9 cellular contexts compared by ENCODE assay signal in genomic region chr19:45404557-45405434, GRCh38. TPM values are rescaled to one million over a fixed set of nuclear protein-coding genes. Genes with fewer than 3 reads are reported as not detected.
DNase-seq lines count a peak whose midpoint lies in the region; ATAC-seq, FAIRE-seq and TF ChIP-seq lines count a peak whose summit lies in the region.
"Had no signal": no experiment of that assay in that cellular context is flagged by ENCODE, and none has a peak within 500 bp of the region (broad histone marks: within the 10 kb centered on the region; RNA-seq: fewer than 3 reads in every experiment).

A gene with protein sequence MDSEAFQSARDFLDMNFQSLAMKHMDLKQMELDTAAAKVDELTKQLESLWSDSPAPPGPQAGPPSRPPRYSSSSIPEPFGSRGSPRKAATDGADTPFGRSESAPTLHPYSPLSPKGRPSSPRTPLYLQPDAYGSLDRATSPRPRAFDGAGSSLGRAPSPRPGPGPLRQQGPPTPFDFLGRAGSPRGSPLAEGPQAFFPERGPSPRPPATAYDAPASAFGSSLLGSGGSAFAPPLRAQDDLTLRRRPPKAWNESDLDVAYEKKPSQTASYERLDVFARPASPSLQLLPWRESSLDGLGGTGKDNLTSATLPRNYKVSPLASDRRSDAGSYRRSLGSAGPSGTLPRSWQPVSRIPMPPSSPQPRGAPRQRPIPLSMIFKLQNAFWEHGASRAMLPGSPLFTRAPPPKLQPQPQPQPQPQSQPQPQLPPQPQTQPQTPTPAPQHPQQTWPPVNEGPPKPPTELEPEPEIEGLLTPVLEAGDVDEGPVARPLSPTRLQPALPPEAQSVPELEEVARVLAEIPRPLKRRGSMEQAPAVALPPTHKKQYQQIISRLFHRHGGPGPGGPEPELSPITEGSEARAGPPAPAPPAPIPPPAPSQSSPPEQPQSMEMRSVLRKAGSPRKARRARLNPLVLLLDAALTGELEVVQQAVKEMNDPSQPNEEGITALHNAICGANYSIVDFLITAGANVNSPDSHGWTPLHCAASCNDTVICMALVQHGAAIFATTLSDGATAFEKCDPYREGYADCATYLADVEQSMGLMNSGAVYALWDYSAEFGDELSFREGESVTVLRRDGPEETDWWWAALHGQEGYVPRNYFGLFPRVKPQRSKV (minus strand): TSS chr19:45405069. CDS start chr19:45398318, 6,751 bp downstream.

- peak; percentile 39 for FAIRE-seq in RCC 7860 (lab: Jason Lieb, UNC)
- FAIRE-seq: endometrium had no signal

- peaks cover 0 to 5% of the 10 kb centered on the region in 2 donors for H3K36me3 ChIP-seq in psoas muscle (ENCODE audit: insufficient read depth in 1 of 2, low read depth in 1 of 2)

- intact Hi-C loops in left cardiac atrium (cut with DNase I), result no loop called here
- intact Hi-C loops in psoas muscle (cut with DNase I), result no loop called here

- H3K4me1 ChIP-seq in psoas muscle, result peaks cover 17% of the 10 kb centered on the region

- 2 to 9% (median 5%) methylated on average over 46 of the region's 46 CpGs for WGBS in adipose tissue, 3 donors
- 8 to 11% (median 8%) methylated on average over 45 to 46 of the region's 46 CpGs for WGBS in psoas muscle, 3 donors

- H3K27ac ChIP-seq in adipose tissue (ENCODE audit: low read depth, low read length) (peak within 1 kb of the TSS; percentile 23), psoas muscle (peak within 1 kb of the TSS; percentile 94)

- peak within 1 kb of the TSS; percentile 91; the same call in 1 of the 2 replicates for H3K4me3 ChIP-seq in GM08714 (ENCODE audit: low read length)
- H3K4me3 ChIP-seq in psoas muscle, result peak within 1 kb of the TSS; percentile 80

- peak; percentile 79 for DNase-seq in HPDE6-E6E7 (ENCODE audit: extremely low spot score)
- peak; percentile 84 for DNase-seq in RCC 7860 (ENCODE audit: low spot score)
- peak; percentile 92 for DNase-seq in left cardiac atrium
- DNase-seq in psoas muscle, result peak; percentile 78 to 84
- no peak for DNase-seq in NK-92 treated with Interleukin-12 subunit alpha and Interleukin-12 subunit beta, amount 100 ng/mL, for 24 hours (lab: John Stamatoyannopoulos, UW)
- no peak for DNase-seq in DMS114 treated with DMSO at 0.1 percent for 48 hours (lab: John Stamatoyannopoulos, UW; ENCODE audit: unreplicated experiment)

- no peak for TF ChIP-seq CTCF in psoas muscle (IDR thresholded peaks at IDR 0.05)

- H3K9me3 ChIP-seq in psoas muscle, result no peaks in the 10 kb centered on the region

- H3K27me3 ChIP-seq in psoas muscle (ENCODE audit: insufficient read depth in 3 of 3, low read length in 2 of 3), result peaks cover 0 to 3% (median 2%) of the 10 kb centered on the region in 3 donors

- peak; percentile 67 to 78 for ATAC-seq in left cardiac atrium
- ATAC-seq in psoas muscle, result peak; percentile 28 to 48 (median 39)

RNA-seq across cellular contexts. Expression of the gene that starts here (rescaled TPM):
- polyA plus RNA-seq in adipose tissue, result 10 to 100 TPM; 11.1 to 36.5 (median 14.5) TPM
- total RNA-seq in left cardiac atrium, result 100 to 1,000 TPM; 123 to 143 TPM
- 1 to 10 TPM; 4.1 to 6.9 (median 5.8) TPM for total RNA-seq in psoas muscle
- polyA plus RNA-seq in psoas muscle, result 10 to 100 TPM in 1 of 3 donors, 1 to 10 TPM in 2; 1.8 to 21.4 (median 1.9) TPM

Comparison
In these comparisons a context has a peak if more than half of its experiments do, and no peak if none do; other contexts are left out.
1. RNA of the gene that starts here (total RNA-seq): 123 to 143 TPM in left cardiac atrium; 4.1 to 6.9 TPM in psoas muscle; every median in the first group is over 10 times any median in the second.
2. DNase-seq: peak in HPDE6-E6E7 (single experiment), RCC 7860 (single experiment), left cardiac atrium (single experiment) and psoas muscle (2 of 2); none in NK-92 treated with Interleukin-12 subunit alpha and Interleukin-12 subunit beta, amount 100 ng/mL, for 24 hours (single experiment) and DMS114 treated with DMSO at 0.1 percent for 48 hours (single experiment).